In genomic region chr17:28327709-28328108, GRCh38 we compare ENCODE assay signal across 14 cellular contexts. TPM values are rescaled to one million over a fixed set of nuclear protein-coding genes. Genes with fewer than 3 reads are reported as not detected.
A peak's percentile ranks its signal among the peaks of the same experiment; 100 is the strongest.
DNase-seq lines count a peak whose midpoint lies in the region; ATAC-seq and TF ChIP-seq lines count a peak whose summit lies in the region.
"Had no signal": no experiment of that assay in that cellular context is flagged by ENCODE, and none has a peak within 500 bp of the region (broad histone marks: within the 10 kb centered on the region; RNA-seq: fewer than 3 reads in every experiment).

No MANE protein-coding gene starts in this region.

- H3K9me3 Mint-ChIP-seq in WTC11 (no peaks in the 10 kb centered on the region), glutamatergic neuron (ENCODE audit: unreplicated experiment) (peaks cover 3% of the 10 kb centered on the region)
- H3K9me3 Mint-ChIP-seq in effector memory CD8-positive, alpha-beta T cell = no peaks in the 10 kb centered on the region
- H3K9me3 Mint-ChIP-seq: stimulated activated naive CD8-positive, alpha-beta T cell treated with anti-CD3 and anti-CD28 coated beads, Interleukin-15, amount 100 ng/mL, for 72 hours had no signal

- DNase-seq in AG10803 (ENCODE audit: low read depth) = no peak
- DNase-seq in WTC11 (ENCODE audit: low spot score) = no peak
- DNase-seq in glutamatergic neuron = no peak
- DNase-seq in posterior vena cava (ENCODE audit: low spot score) = no peak
- DNase-seq in effector memory CD8-positive, alpha-beta T cell = no peak
- DNase-seq: COR-L47, NCI-H1048 had no signal

- peak overlapping the region; percentile 72; the same call in 1 of the 2 replicates for H3K27ac Mint-ChIP-seq in WTC11
- peak overlapping the region; percentile 48 for H3K27ac Mint-ChIP-seq in glutamatergic neuron (ENCODE audit: unreplicated experiment)
- no peak overlapping the region for H3K27ac Mint-ChIP-seq in effector memory CD8-positive, alpha-beta T cell
- H3K27ac Mint-ChIP-seq: stimulated activated naive CD8-positive, alpha-beta T cell treated with anti-CD3 and anti-CD28 coated beads, Interleukin-15, amount 100 ng/mL, for 72 hours had no signal

- peaks cover 61% of the 10 kb centered on the region for H3K36me3 ChIP-seq in DOHH2 (ENCODE audit: control insufficient read depth, low read length)

- peaks cover 4% of the 10 kb centered on the region for H3K4me1 Mint-ChIP-seq in WTC11
- H3K4me1 Mint-ChIP-seq in glutamatergic neuron (ENCODE audit: low read depth, unreplicated experiment) = peaks cover 25% of the 10 kb centered on the region
- H3K4me1 Mint-ChIP-seq in effector memory CD8-positive, alpha-beta T cell (ENCODE audit: low read depth in 2 of 2) = peaks cover 0 to 5% of the 10 kb centered on the region in 2 donors

- ATAC-seq in WTC11 (no peak), HG03565 (IDR thresholded peaks at IDR 0.05; ENCODE audit: unreplicated experiment) (no peak)
- no peak for ATAC-seq in effector memory CD8-positive, alpha-beta T cell (replicated peaks)

- no peaks in the 10 kb centered on the region for H3K9me2 ChIP-seq in DOHH2 (replicated peaks; ENCODE audit: control insufficient read depth, low read length)

- H3K4me3 ChIP-seq in AG10803 (ENCODE audit: low read length) (no peak overlapping the region), DOHH2 (ENCODE audit: low read length) (no peak overlapping the region)
- H3K4me3 ChIP-seq: coronary artery had no signal

- peaks cover 18% of the 10 kb centered on the region for H4K20me1 ChIP-seq in DOHH2 (ENCODE audit: control insufficient read depth, insufficient read depth, low read depth, low read length)

- H3K4me1 ChIP-seq in DOHH2 (ENCODE audit: control insufficient read depth, low read length) = peaks cover 23% of the 10 kb centered on the region

- no peaks in the 10 kb centered on the region for H3K9me3 ChIP-seq in DOHH2 (ENCODE audit: control insufficient read depth, insufficient read depth, low read length)

- H3K27me3 ChIP-seq in DOHH2 (ENCODE audit: control insufficient read depth, low read length) = no peaks in the 10 kb centered on the region

- no peak overlapping the region for H3K4me3 Mint-ChIP-seq in WTC11
- no peak overlapping the region for H3K4me3 Mint-ChIP-seq in glutamatergic neuron (ENCODE audit: unreplicated experiment)
- no peak overlapping the region for H3K4me3 Mint-ChIP-seq in effector memory CD8-positive, alpha-beta T cell
- H3K4me3 Mint-ChIP-seq: stimulated activated naive CD8-positive, alpha-beta T cell treated with anti-CD3 and anti-CD28 coated beads, Interleukin-15, amount 100 ng/mL, for 72 hours had no signal

- no peak overlapping the region for H3K4me2 ChIP-seq in DOHH2 (ENCODE audit: low read length)

- peaks cover 49% of the 10 kb centered on the region for H3K79me2 ChIP-seq in DOHH2 (ENCODE audit: control insufficient read depth, low read length)

- H3K27me3 Mint-ChIP-seq in WTC11 (ENCODE audit: low read depth) (no peaks in the 10 kb centered on the region), glutamatergic neuron (ENCODE audit: unreplicated experiment) (peaks cover 2% of the 10 kb centered on the region)
- H3K27me3 Mint-ChIP-seq in effector memory CD8-positive, alpha-beta T cell = no peaks in the 10 kb centered on the region
- H3K27me3 Mint-ChIP-seq: stimulated activated naive CD8-positive, alpha-beta T cell treated with anti-CD3 and anti-CD28 coated beads, Interleukin-15, amount 100 ng/mL, for 72 hours had no signal

- POLR2A ChIA-PET in WTC11 (lab: Charles Lee) = no interaction called here

- CTCF ChIA-PET in WTC11 (lab: Charles Lee) = no interaction called here

- peaks cover 37% of the 10 kb centered on the region for H3K36me3 Mint-ChIP-seq in WTC11
- H3K36me3 Mint-ChIP-seq in glutamatergic neuron (ENCODE audit: unreplicated experiment) = no peaks in the 10 kb centered on the region
- H3K36me3 Mint-ChIP-seq in effector memory CD8-positive, alpha-beta T cell (ENCODE audit: insufficient read depth) = peaks cover 41% of the 10 kb centered on the region

- intact Hi-C loops in posterior vena cava (cut with DNase I) = no loop called here

- TF ChIP-seq CTCF in AG10803 (conservative IDR thresholded peaks at IDR 0.05; ENCODE audit: low read length) (peak; percentile 32), DOHH2 (IDR thresholded peaks at IDR 0.05; ENCODE audit: low read depth, low read length, poor library complexity, severe bottlenecking) (peak; percentile 10), WTC11 (IDR thresholded peaks at IDR 0.05) (no peak), glutamatergic neuron (IDR thresholded peaks at IDR 0.05; ENCODE audit: partially characterized antibody, unreplicated experiment) (no peak)

- no peak overlapping the region for H3K27ac ChIP-seq in DOHH2 (ENCODE audit: low read depth, low read length)
- H3K27ac ChIP-seq: coronary artery had no signal

- H3F3A ChIP-seq in DOHH2 (ENCODE audit: control insufficient read depth, insufficient read depth) = peaks cover 24% of the 10 kb centered on the region

TF ChIP-seq in WTC11, 78 proteins besides CTCF, POLR2A, EP300 and RAD21:
- TF ChIP-seq HMGA2 (CRISPR knock-in tag; IDR thresholded peaks at IDR 0.05) = no peak

RNA-seq across cellular contexts. Expression of gene IFT20, which starts 7.6 kb away (rescaled TPM):
- 17.6 to 19.3 TPM (median 18.3 TPM) in 3 replicates for total RNA-seq in WTC11 (2021)
- total RNA-seq in glutamatergic neuron (ENCODE audit: unreplicated experiment) = 43.9 TPM
- total RNA-seq in posterior vena cava = 10 to 100 TPM; 28.3 to 34.9 TPM

RNA-seq across cellular contexts. Expression of gene TNFAIP1, which starts 7.9 kb away (rescaled TPM):
- total RNA-seq in WTC11 (2021) = 16.9 to 21.3 TPM (median 17.1 TPM) in 3 replicates
- total RNA-seq in glutamatergic neuron (ENCODE audit: unreplicated experiment) = 111 TPM
- total RNA-seq in posterior vena cava = 10 to 100 TPM; 39.7 to 45.9 TPM

RNA-seq across cellular contexts. Expression of gene TMEM97, which starts 8.7 kb away (rescaled TPM):
- total RNA-seq in WTC11 (2021) (68.0 to 86.5 TPM (median 83.1 TPM) in 3 replicates), glutamatergic neuron (ENCODE audit: unreplicated experiment) (170 TPM), posterior vena cava (1 to 10 TPM; 2.7 to 4.3 TPM)

RNA-seq across cellular contexts. Expression of gene POLDIP2, which starts 29.6 kb away (rescaled TPM):
- 79.2 to 85.4 TPM (median 79.7 TPM) in 3 replicates for total RNA-seq in WTC11 (2021)
- total RNA-seq in glutamatergic neuron (ENCODE audit: unreplicated experiment) = 73.5 TPM
- 10 to 100 TPM; 53.5 to 54.4 TPM for total RNA-seq in posterior vena cava

RNA-seq across cellular contexts. Expression of gene SEBOX, which starts 37.3 kb away (rescaled TPM):
- total RNA-seq in WTC11 (2021) (not detected in 3 replicates), glutamatergic neuron (ENCODE audit: unreplicated experiment) (not detected), posterior vena cava (not detected)
- total RNA-seq: HT1080, lung microvascular endothelial cell, skeletal muscle tissue had no signal

Comparison
In these comparisons a context has a peak if more than half of its experiments do, and no peak if none do; other contexts are left out.
1. CTCF ChIP-seq: peak in AG10803 (single experiment) and DOHH2 (single experiment); none in WTC11 (single experiment) and glutamatergic neuron (single experiment).
2. H3K27ac Mint-ChIP-seq: peak in WTC11 (single experiment) and glutamatergic neuron (single experiment); none in effector memory CD8-positive, alpha-beta T cell (0 of 2).
3. RNA of gene TMEM97, which starts 8.7 kb away (total RNA-seq): 170 TPM in glutamatergic neuron (single experiment) and 68.0 to 86.5 TPM in WTC11; 2.7 to 4.3 TPM in posterior vena cava; every median in the first group is over 10 times any median in the second.